19 cellular contexts compared by ENCODE assay signal in the genomic region with DNA sequence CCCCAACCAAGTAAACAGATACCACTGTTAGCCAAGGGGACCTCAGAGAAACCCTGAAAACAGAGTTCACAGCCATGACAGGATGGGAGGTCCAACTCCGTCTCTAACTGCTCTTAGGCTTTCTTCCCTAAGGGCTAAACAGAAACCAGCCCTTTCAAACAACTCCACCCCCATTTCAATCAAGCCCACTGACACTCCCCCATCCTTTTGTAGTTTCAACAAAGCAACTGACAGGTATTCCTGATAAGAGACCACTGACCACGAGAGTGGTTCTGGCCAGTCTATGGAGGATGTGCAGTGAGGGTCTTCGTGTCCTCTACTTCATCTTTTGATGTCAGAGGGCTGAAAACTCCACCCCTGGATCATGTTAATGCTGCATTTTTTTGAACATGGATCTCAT.
DNase-seq lines count a peak whose midpoint lies in the region; ATAC-seq and TF ChIP-seq lines count a peak whose summit lies in the region.
"Had no signal": no experiment of that assay in that cellular context is flagged by ENCODE, and none has a peak within 500 bp of the region (broad histone marks: within the 10 kb centered on the region; RNA-seq: fewer than 3 reads in every experiment).

No MANE protein-coding gene starts in this region.

- peaks cover 19% of the 10 kb centered on the region for H3K36me3 Mint-ChIP-seq in activated CD4-positive, alpha-beta memory T cell treated with anti-CD3 and anti-CD28 coated beads, Interleukin-2, amount 10 ng/mL, durations not matched to agents 7 days and 5 days (ENCODE audit: low read depth)
- H3K36me3 Mint-ChIP-seq in activated CD4-positive, alpha-beta memory T cell treated with anti-CD3 and anti-CD28 coated beads for 36 hours, result no peaks in the 10 kb centered on the region
- peaks cover 2% of the 10 kb centered on the region for H3K36me3 Mint-ChIP-seq in activated T-helper 2 cell treated with anti-CD3 and anti-CD28 coated beads, Interferon-gamma antibody, Interleukin-2, Interleukin-4, amounts not matched to agents 10 μg/mL and 5 μg/mL and 100 μg/mL, durations not matched to agents 14 hours and 24 hours and 36 hours (ENCODE audit: low read depth)
- no peaks in the 10 kb centered on the region for H3K36me3 Mint-ChIP-seq in type B pancreatic cell
- H3K36me3 Mint-ChIP-seq: CD8-positive, alpha-beta T cell had no signal

- POLR2A ChIA-PET in activated CD4-positive, alpha-beta memory T cell treated with anti-CD3 and anti-CD28 coated beads, Interleukin-2, amount 10 ng/mL, durations not matched to agents 7 days and 5 days (lab: Charles Lee), result no interaction called here
- POLR2A ChIA-PET in activated CD4-positive, alpha-beta memory T cell treated with anti-CD3 and anti-CD28 coated beads for 36 hours (lab: Charles Lee), result no interaction called here

- TF ChIP-seq CTCF in type B pancreatic cell (conservative IDR thresholded peaks at IDR 0.05), result no peak

- peaks cover 74% of the 10 kb centered on the region for H3K4me1 Mint-ChIP-seq in activated CD4-positive, alpha-beta memory T cell treated with anti-CD3 and anti-CD28 coated beads, Interleukin-2, amount 10 ng/mL, durations not matched to agents 7 days and 5 days
- H3K4me1 Mint-ChIP-seq in activated CD4-positive, alpha-beta memory T cell treated with anti-CD3 and anti-CD28 coated beads for 36 hours (ENCODE audit: low read depth), result peaks cover 57% of the 10 kb centered on the region
- H3K4me1 Mint-ChIP-seq in activated T-helper 2 cell treated with anti-CD3 and anti-CD28 coated beads, Interferon-gamma antibody, Interleukin-2, Interleukin-4, amounts not matched to agents 10 μg/mL and 5 μg/mL and 100 μg/mL, durations not matched to agents 14 hours and 24 hours and 36 hours (ENCODE audit: low read depth), result peaks cover 69% of the 10 kb centered on the region
- H3K4me1 Mint-ChIP-seq in type B pancreatic cell (ENCODE audit: unreplicated experiment), result peaks cover 35% of the 10 kb centered on the region

- intact Hi-C loops in activated CD4-positive, alpha-beta memory T cell treated with anti-CD3 and anti-CD28 coated beads for 36 hours (cut with micrococcal nuclease), result loop anchor here (5.0 to 10.0 kb wide), 5 partner anchors 191 to 1144 kb away; a partner anchor contains a TSS
- intact Hi-C loops in activated T-helper 2 cell treated with anti-CD3 and anti-CD28 coated beads, Interferon-gamma antibody, Interleukin-2, Interleukin-4, amounts not matched to agents 10 μg/mL and 5 μg/mL and 100 μg/mL, durations not matched to agents 14 hours and 24 hours and 36 hours (cut with micrococcal nuclease), result loop anchor here (5.0 to 10.0 kb wide), 7 partner anchors 121 to 1141 kb away; no protein-coding TSS in a partner anchor

- no peak overlapping the region for H3K4me3 Mint-ChIP-seq in activated CD4-positive, alpha-beta memory T cell treated with anti-CD3 and anti-CD28 coated beads, Interleukin-2, amount 10 ng/mL, durations not matched to agents 7 days and 5 days
- no peak overlapping the region for H3K4me3 Mint-ChIP-seq in activated CD4-positive, alpha-beta memory T cell treated with anti-CD3 and anti-CD28 coated beads for 36 hours
- H3K4me3 Mint-ChIP-seq in activated T-helper 2 cell treated with anti-CD3 and anti-CD28 coated beads, Interferon-gamma antibody, Interleukin-2, Interleukin-4, amounts not matched to agents 10 μg/mL and 5 μg/mL and 100 μg/mL, durations not matched to agents 14 hours and 24 hours and 36 hours (ENCODE audit: low read depth), result no peak overlapping the region
- peak overlapping the region; percentile 17 for H3K4me3 Mint-ChIP-seq in type B pancreatic cell
- H3K4me3 Mint-ChIP-seq: CD8-positive, alpha-beta T cell had no signal

- no peak for DNase-seq in activated CD4-positive, alpha-beta memory T cell treated with anti-CD3 and anti-CD28 coated beads, Interleukin-2, amount 10 ng/mL, durations not matched to agents 7 days and 5 days
- DNase-seq in activated CD4-positive, alpha-beta memory T cell treated with anti-CD3 and anti-CD28 coated beads for 36 hours, result no peak
- peak; percentile 2 for DNase-seq in NCI-H69 (lab: John Stamatoyannopoulos, UW)
- DNase-seq in activated T-helper 2 cell treated with anti-CD3 and anti-CD28 coated beads, Interferon-gamma antibody, Interleukin-2, Interleukin-4, amounts not matched to agents 10 μg/mL and 5 μg/mL and 100 μg/mL, durations not matched to agents 14 hours and 24 hours and 36 hours (ENCODE audit: low spot score), result no peak
- no peak for DNase-seq in type B pancreatic cell (ENCODE audit: extremely low spot score, unreplicated experiment)
- DNase-seq in GF-D8 (lab: John Stamatoyannopoulos, UW), result no peak
- no peak for DNase-seq in nucleus accumbens (lab: John Stamatoyannopoulos, UW)
- DNase-seq: CD8-positive, alpha-beta T cell; DMS79 treated with DMSO at 0.1 percent for 48 hours; GOT3; IMR-90; MV-4-11; NCI-H1417 treated with DMSO at 0.1 percent for 48 hours; NCI-H1930; NCI-H446; NK-92 treated with Interleukin-12 subunit alpha and Interleukin-12 subunit beta, amount 100 ng/mL, for 24 hours; SHP77 treated with DMSO at 0.1 percent for 48 hours had no signal

- CTCF ChIA-PET in activated CD4-positive, alpha-beta memory T cell treated with anti-CD3 and anti-CD28 coated beads, Interleukin-2, amount 10 ng/mL, durations not matched to agents 7 days and 5 days (lab: Charles Lee), result interaction anchor here (1.6 kb wide), 1 partner anchor 10 kb away, joined by 5 read pairs; no protein-coding TSS in a partner anchor
- CTCF ChIA-PET in activated CD4-positive, alpha-beta memory T cell treated with anti-CD3 and anti-CD28 coated beads for 36 hours (lab: Charles Lee), result interaction anchor here (0.8 kb wide), 1 partner anchor 10 kb away, joined by 3 read pairs; no protein-coding TSS in a partner anchor

- ATAC-seq in HG02852 (IDR thresholded peaks at IDR 0.05; ENCODE audit: unreplicated experiment), result no peak
- ATAC-seq: CD8-positive, alpha-beta T cell; GM12878 had no signal

- no peaks in the 10 kb centered on the region for H3K27me3 Mint-ChIP-seq in activated CD4-positive, alpha-beta memory T cell treated with anti-CD3 and anti-CD28 coated beads, Interleukin-2, amount 10 ng/mL, durations not matched to agents 7 days and 5 days
- H3K27me3 Mint-ChIP-seq in activated CD4-positive, alpha-beta memory T cell treated with anti-CD3 and anti-CD28 coated beads for 36 hours, result peaks cover 1% of the 10 kb centered on the region
- no peaks in the 10 kb centered on the region for H3K27me3 Mint-ChIP-seq in activated T-helper 2 cell treated with anti-CD3 and anti-CD28 coated beads, Interferon-gamma antibody, Interleukin-2, Interleukin-4, amounts not matched to agents 10 μg/mL and 5 μg/mL and 100 μg/mL, durations not matched to agents 14 hours and 24 hours and 36 hours (ENCODE audit: low read depth)
- H3K27me3 Mint-ChIP-seq in type B pancreatic cell, result no peaks in the 10 kb centered on the region

- peaks cover 6% of the 10 kb centered on the region for H3K9me3 Mint-ChIP-seq in activated CD4-positive, alpha-beta memory T cell treated with anti-CD3 and anti-CD28 coated beads, Interleukin-2, amount 10 ng/mL, durations not matched to agents 7 days and 5 days
- no peaks in the 10 kb centered on the region for H3K9me3 Mint-ChIP-seq in activated CD4-positive, alpha-beta memory T cell treated with anti-CD3 and anti-CD28 coated beads for 36 hours
- no peaks in the 10 kb centered on the region for H3K9me3 Mint-ChIP-seq in activated T-helper 2 cell treated with anti-CD3 and anti-CD28 coated beads, Interferon-gamma antibody, Interleukin-2, Interleukin-4, amounts not matched to agents 10 μg/mL and 5 μg/mL and 100 μg/mL, durations not matched to agents 14 hours and 24 hours and 36 hours
- H3K9me3 Mint-ChIP-seq in type B pancreatic cell, result peaks cover 6% of the 10 kb centered on the region
- H3K9me3 Mint-ChIP-seq: CD8-positive, alpha-beta T cell had no signal

- H3K27ac Mint-ChIP-seq in activated CD4-positive, alpha-beta memory T cell treated with anti-CD3 and anti-CD28 coated beads, Interleukin-2, amount 10 ng/mL, durations not matched to agents 7 days and 5 days, result peak overlapping the region; percentile 77
- no peak overlapping the region for H3K27ac Mint-ChIP-seq in activated CD4-positive, alpha-beta memory T cell treated with anti-CD3 and anti-CD28 coated beads for 36 hours
- peak overlapping the region; percentile 60 for H3K27ac Mint-ChIP-seq in activated T-helper 2 cell treated with anti-CD3 and anti-CD28 coated beads, Interferon-gamma antibody, Interleukin-2, Interleukin-4, amounts not matched to agents 10 μg/mL and 5 μg/mL and 100 μg/mL, durations not matched to agents 14 hours and 24 hours and 36 hours
- peak overlapping the region; percentile 80 for H3K27ac Mint-ChIP-seq in type B pancreatic cell
- H3K27ac Mint-ChIP-seq: CD8-positive, alpha-beta T cell had no signal
